ENCODE assay signal across 8 cellular contexts in the genomic region with DNA sequence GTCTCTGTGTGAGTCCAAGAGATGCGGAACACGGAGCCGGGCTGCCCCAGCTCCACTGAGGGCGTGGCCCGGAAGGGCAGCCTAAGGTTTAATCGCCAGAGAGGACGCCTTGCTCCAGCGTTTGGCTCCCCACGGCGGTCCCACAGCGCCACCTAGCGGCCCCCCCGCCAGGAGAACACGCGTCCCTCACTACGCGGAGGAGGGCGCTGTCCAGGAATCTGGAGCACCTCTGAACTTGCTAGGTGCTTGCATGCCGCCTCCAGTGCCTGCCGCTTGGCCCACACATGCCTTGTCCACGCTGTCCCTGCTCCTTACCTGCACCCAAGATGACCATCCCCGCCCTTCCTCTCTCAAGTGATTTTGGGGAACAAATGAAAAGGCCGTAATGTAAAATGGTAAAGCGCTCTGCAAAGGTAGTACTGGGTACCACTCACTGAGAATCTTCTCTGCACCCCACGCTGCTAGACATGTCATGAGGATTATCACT. TPM values are rescaled to one million over a fixed set of nuclear protein-coding genes. Genes with fewer than 3 reads are reported as not detected.
DNase-seq lines count a peak whose midpoint lies in the region; ATAC-seq and TF ChIP-seq lines count a peak whose summit lies in the region.

No MANE protein-coding gene starts in this region.

- no peaks in the 10 kb centered on the region for H3K36me3 ChIP-seq in colonic mucosa
- no peaks in the 10 kb centered on the region for H3K36me3 ChIP-seq in right lobe of liver

- DNase-seq in CD1c-positive myeloid dendritic cell (ENCODE audit: extremely low spot score) (peak; percentile 94), NCI-H510A treated with DMSO at 0.1 percent for 48 hours (lab: John Stamatoyannopoulos, UW) (peak; percentile 49), colonic mucosa (peak; percentile 92), right lobe of liver (peak; percentile 89 to 90 (median 90))
- DNase-seq in activated CD4-positive, alpha-beta T cell treated with anti-CD3 and anti-CD28 coated beads for 48 hours, result peak; percentile 94
- DNase-seq in stimulated activated CD4-positive, alpha-beta T cell treated with anti-CD3 and anti-CD28 coated beads, TNF-alpha, amount 100 ng/mL, for 4 hours (ENCODE audit: low read depth in 3 of 3), result peak; percentile 62 to 82 (median 67)

- ATAC-seq in GM19328 (IDR thresholded peaks at IDR 0.05; ENCODE audit: unreplicated experiment) (peak; percentile 94), HG03439 (IDR thresholded peaks at IDR 0.05; ENCODE audit: unreplicated experiment) (peak; percentile 96), right lobe of liver (peak; percentile 98 to 100 (median 100))

- no peaks in the 10 kb centered on the region for H3K4me1 ChIP-seq in colonic mucosa
- H3K4me1 ChIP-seq in right lobe of liver, result no peaks in the 10 kb centered on the region

- intact Hi-C loops in colonic mucosa (cut with DNase I) (loop anchor here (2.0 to 5.0 kb wide), 2 partner anchors 219 to 387 kb away; no protein-coding TSS in a partner anchor), right lobe of liver (cut with DNase I) (loop anchor here (5.0 to 10.0 kb wide), 4 partner anchors 217 to 392 kb away; a partner anchor contains a TSS)

- peaks cover 9% of the 10 kb centered on the region for H3K27me3 ChIP-seq in colonic mucosa
- H3K27me3 ChIP-seq in right lobe of liver, result no peaks in the 10 kb centered on the region

- TF ChIP-seq CTCF in colonic mucosa (IDR thresholded peaks at IDR 0.05), result peak; percentile 99
- TF ChIP-seq CTCF in right lobe of liver (IDR thresholded peaks at IDR 0.05), result peak; percentile 99 to 100 (median 99)

- H3K4me3 ChIP-seq in colonic mucosa, result no peak overlapping the region
- no peak overlapping the region for H3K4me3 ChIP-seq in right lobe of liver

- WGBS in right lobe of liver (ENCODE audit: insufficient coverage, low coverage, low lambda C conversion rate, missing lambda C conversion rate), result 0% methylated on average over 6 of the region's 25 CpGs

- H3K9me3 ChIP-seq in colonic mucosa (no peaks in the 10 kb centered on the region), right lobe of liver (no peaks in the 10 kb centered on the region)

- no peak overlapping the region for H3K9ac ChIP-seq in colonic mucosa (ENCODE audit: low read depth in 2 of 2, low read length in 2 of 2)

- no peak for TF ChIP-seq POLR2A in right lobe of liver (IDR thresholded peaks at IDR 0.05)

- no peak overlapping the region for H3K27ac ChIP-seq in colonic mucosa
- no peak overlapping the region for H3K27ac ChIP-seq in right lobe of liver

RNA-seq across cellular contexts. Expression of a gene that starts 14.4 kb away (rescaled TPM):
- 10 to 100 TPM; 63.3 to 67.9 TPM for total RNA-seq in colonic mucosa
- 10 to 100 TPM; 29.6 to 66.5 (median 34.8) TPM for total RNA-seq in right lobe of liver
